Comparison of ENCODE assay signal across 26 cellular contexts in genomic region chr4:150211016-150211415, GRCh38.
DNase-seq lines count a peak whose midpoint lies in the region; ATAC-seq and TF ChIP-seq lines count a peak whose summit lies in the region.
"Had no signal": no experiment of that assay in that cellular context is flagged by ENCODE, and none has a peak within 500 bp of the region (broad histone marks: within the 10 kb centered on the region; RNA-seq: fewer than 3 reads in every experiment).

No MANE protein-coding gene starts in this region.

- H3K9me3 ChIP-seq in GM23248 (ENCODE audit: low read depth) = no peaks in the 10 kb centered on the region
- H3K9me3 ChIP-seq: heart left ventricle, SJSA1, suprapubic skin, upper lobe of right lung had no signal

- ATAC-seq in GM21447 (IDR thresholded peaks at IDR 0.05; ENCODE audit: unreplicated experiment) = no peak
- ATAC-seq: naive thymus-derived CD8-positive, alpha-beta T cell; upper lobe of right lung; WTC11 had no signal

- peak overlapping the region; percentile 82 for H3K27ac Mint-ChIP-seq in osteocyte (ENCODE audit: unreplicated experiment)
- H3K27ac Mint-ChIP-seq: activated CD4-positive, alpha-beta T cell treated with anti-CD3 and anti-CD28 coated beads, Interleukin-2, amount 10 ng/mL, durations not matched to agents 24 days and 14 days; activated naive CD8-positive, alpha-beta T cell; dendritic cell treated with granulocyte-macrophage colony-stimulating factor and Interleukin-4, amounts not matched to agents 40 ng/mL and 50 ng/mL, for 4 days; naive thymus-derived CD8-positive, alpha-beta T cell; WTC11 had no signal

- peaks cover 20% of the 10 kb centered on the region for H3K4me1 ChIP-seq in GM23248 (ENCODE audit: insufficient read depth)

- TF ChIP-seq CTCF in osteocyte (IDR thresholded peaks at IDR 0.05) = no peak

- H3K4me3 Mint-ChIP-seq in osteocyte (ENCODE audit: unreplicated experiment) = no peak overlapping the region
- H3K4me3 Mint-ChIP-seq: activated CD4-positive, alpha-beta T cell treated with anti-CD3 and anti-CD28 coated beads, Interleukin-2, amount 10 ng/mL, durations not matched to agents 24 days and 14 days; activated naive CD8-positive, alpha-beta T cell; CD14-positive monocyte; dendritic cell treated with granulocyte-macrophage colony-stimulating factor and Interleukin-4, amounts not matched to agents 40 ng/mL and 50 ng/mL, for 4 days; naive thymus-derived CD8-positive, alpha-beta T cell; WTC11 had no signal

- H3F3A ChIP-seq in GM23248 (ENCODE audit: insufficient read depth) = peaks cover 13% of the 10 kb centered on the region; the same call in 1 of the 2 replicates

- WGBS in GM23248 (ENCODE audit: low coverage in 1 of 2, low lambda C conversion rate in 2 of 2, missing lambda C conversion rate in 2 of 2), 2 experiments = 98 to 99% methylated on average over 6 of the region's 6 CpGs

- no peaks in the 10 kb centered on the region for H4K20me1 ChIP-seq in GM23248 (ENCODE audit: insufficient read depth)

- no peak overlapping the region for H3K27ac ChIP-seq in GM23248
- H3K27ac ChIP-seq: heart left ventricle, KMS-11, SJSA1, suprapubic skin, upper lobe of right lung had no signal

- no peak overlapping the region for H3K9ac ChIP-seq in GM23248
- H3K9ac ChIP-seq: KMS-11 had no signal

- no peaks in the 10 kb centered on the region for H3K27me3 Mint-ChIP-seq in osteocyte (ENCODE audit: unreplicated experiment)
- H3K27me3 Mint-ChIP-seq: dendritic cell treated with granulocyte-macrophage colony-stimulating factor and Interleukin-4, amounts not matched to agents 40 ng/mL and 50 ng/mL, for 4 days had no signal

- no peak overlapping the region for H2AFZ ChIP-seq in GM23248

- H3K9me2 ChIP-seq in GM23248 (ENCODE audit: insufficient read depth) = no peaks in the 10 kb centered on the region; the same call in 1 of the 2 replicates

- H3K79me2 ChIP-seq in GM23248 (ENCODE audit: insufficient read depth) = no peaks in the 10 kb centered on the region

- in situ Hi-C loops in GM23248 (cut with MboI) = loop anchor here (10.0 kb wide), 1 partner anchor 206 kb away; no protein-coding TSS in a partner anchor

- H3K36me3 ChIP-seq in GM23248 (ENCODE audit: low read depth) = no peaks in the 10 kb centered on the region
- H3K36me3 ChIP-seq: heart left ventricle, SJSA1, suprapubic skin, upper lobe of right lung had no signal

- peaks cover 56% of the 10 kb centered on the region for H3K4me1 Mint-ChIP-seq in osteocyte (ENCODE audit: unreplicated experiment)
- H3K4me1 Mint-ChIP-seq: activated CD4-positive, alpha-beta T cell treated with anti-CD3 and anti-CD28 coated beads, Interleukin-2, amount 10 ng/mL, durations not matched to agents 24 days and 14 days; CD14-positive monocyte; WTC11 had no signal

- peak; percentile 81 for DNase-seq in DMS 273 (lab: John Stamatoyannopoulos, UW; ENCODE audit: unreplicated experiment)
- peak; percentile 23 for DNase-seq in GM23248
- DNase-seq in cerebellar nuclear complex (lab: John Stamatoyannopoulos, UW) = peak; percentile 61 to 67
- no peak for DNase-seq in osteocyte (ENCODE audit: extremely low spot score, unreplicated experiment)
- DNase-seq in KG1 (lab: John Stamatoyannopoulos, UW) = no peak
- DNase-seq in DMS79 (lab: John Stamatoyannopoulos, UW) = no peak
- DNase-seq: activated CD4-positive, alpha-beta T cell treated with anti-CD3 and anti-CD28 coated beads, Interleukin-2, amount 10 ng/mL, durations not matched to agents 24 days and 14 days; activated effector memory CD4-positive, alpha-beta T cell treated with Interleukin-2 at 50 U/mL for 16 hours; heart left ventricle; islet precursor cell; naive thymus-derived CD8-positive, alpha-beta T cell; NCI-H1436; NCI-H2081 treated with DMSO at 0.1 percent for 48 hours; NCI-H345; NCI-H774; small intestine; stimulated activated naive CD4-positive, alpha-beta T cell; upper lobe of right lung had no signal

- no peak overlapping the region for H3K4me3 ChIP-seq in GM23248
- H3K4me3 ChIP-seq: heart left ventricle, SJSA1, suprapubic skin, upper lobe of right lung had no signal

- peaks cover 8% of the 10 kb centered on the region for H3K36me3 Mint-ChIP-seq in osteocyte (ENCODE audit: unreplicated experiment)
- H3K36me3 Mint-ChIP-seq: activated naive CD8-positive, alpha-beta T cell; CD14-positive monocyte; naive thymus-derived CD8-positive, alpha-beta T cell; WTC11 had no signal

- H3K4me2 ChIP-seq in GM23248 (ENCODE audit: unreplicated experiment) = no peak overlapping the region
- H3K4me2 ChIP-seq: KMS-11 had no signal

- no peaks in the 10 kb centered on the region for H3K27me3 ChIP-seq in GM23248 (replicated peaks; ENCODE audit: insufficient read depth)
- H3K27me3 ChIP-seq: heart left ventricle, SJSA1, suprapubic skin, upper lobe of right lung had no signal

- H3K9me3 Mint-ChIP-seq in osteocyte (ENCODE audit: unreplicated experiment) = no peaks in the 10 kb centered on the region
- H3K9me3 Mint-ChIP-seq: activated CD4-positive, alpha-beta T cell treated with anti-CD3 and anti-CD28 coated beads, Interleukin-2, amount 10 ng/mL, durations not matched to agents 24 days and 14 days; CD14-positive monocyte; dendritic cell treated with granulocyte-macrophage colony-stimulating factor and Interleukin-4, amounts not matched to agents 40 ng/mL and 50 ng/mL, for 4 days; naive thymus-derived CD8-positive, alpha-beta T cell; WTC11 had no signal

Comparison
In these comparisons a context has a peak if more than half of its experiments do, and no peak if none do; other contexts are left out.
1. DNase-seq: peak in DMS 273 (single experiment), GM23248 (single experiment) and cerebellar nuclear complex (2 of 2); none in osteocyte (single experiment), KG1 (single experiment) and DMS79 (single experiment).